Comparison of ENCODE assay signal across 11 cellular contexts in genomic region chr7:2509298-2509906, GRCh38. TPM values are rescaled to one million over a fixed set of nuclear protein-coding genes. Genes with fewer than 3 reads are reported as not detected.
DNase-seq lines count a peak whose midpoint lies in the region; ATAC-seq and TF ChIP-seq lines count a peak whose summit lies in the region.
"Had no signal": no experiment of that assay in that cellular context is flagged by ENCODE, and none has a peak within 500 bp of the region (broad histone marks: within the 10 kb centered on the region; RNA-seq: fewer than 3 reads in every experiment).

No MANE protein-coding gene starts in this region.

- no peak overlapping the region for H2BK5ac ChIP-seq in trophoblast cell (ENCODE audit: low read depth, low read length, poor library complexity)

- no peak overlapping the region for H3K14ac ChIP-seq in trophoblast cell (ENCODE audit: low read length)

- H4K8ac ChIP-seq in trophoblast cell (ENCODE audit: low read depth, low read length), result no peak overlapping the region

- no peaks in the 10 kb centered on the region for H3K9me2 ChIP-seq in Loucy (replicated peaks; ENCODE audit: low read depth, low read length)

- H3K9me3 ChIP-seq in Loucy (ENCODE audit: insufficient read depth, low read depth, low read length) (no peaks in the 10 kb centered on the region), trophoblast cell (ENCODE audit: insufficient read depth, low read depth, low read length) (peaks cover 1% of the 10 kb centered on the region)
- H3K9me3 ChIP-seq: thoracic aorta had no signal

- H3K36me3 Mint-ChIP-seq in T-helper 1 cell treated with Interleukin-12 subunit alpha and Interleukin-12 subunit beta and Interleukin-4 antibody, amounts not matched to agents 30 μg/mL and 1 μg/mL, for 36 hours (ENCODE audit: low read depth), result no peaks in the 10 kb centered on the region
- no peaks in the 10 kb centered on the region for H3K36me3 Mint-ChIP-seq in activated naive CD8-positive, alpha-beta T cell treated with anti-CD3 and anti-CD28 coated beads, Interleukin-2, amount 50 U/mL, for 24 hours (ENCODE audit: low read depth)
- H3K36me3 Mint-ChIP-seq: mesothelial cell of epicardium had no signal

- H3K36me3 ChIP-seq in Loucy (ENCODE audit: insufficient read depth, low read length) (no peaks in the 10 kb centered on the region), trophoblast cell (ENCODE audit: control insufficient read depth in 1 of 2, insufficient read depth in 2 of 2, low read length in 2 of 2) (no peaks in the 10 kb centered on the region)
- H3K36me3 ChIP-seq: thoracic aorta had no signal

- no peaks in the 10 kb centered on the region for H3F3A ChIP-seq in Loucy (ENCODE audit: low read depth)

- ATAC-seq in activated naive CD8-positive, alpha-beta T cell treated with anti-CD3 and anti-CD28 coated beads, Interleukin-2, amount 50 U/mL, for 24 hours, result no peak
- ATAC-seq in HG03196 (IDR thresholded peaks at IDR 0.05; ENCODE audit: unreplicated experiment), result no peak
- ATAC-seq in HG03432 (IDR thresholded peaks at IDR 0.05; ENCODE audit: unreplicated experiment), result no peak
- ATAC-seq: Panc1 had no signal

- no peaks in the 10 kb centered on the region for H3K27me3 Mint-ChIP-seq in T-helper 1 cell treated with Interleukin-12 subunit alpha and Interleukin-12 subunit beta and Interleukin-4 antibody, amounts not matched to agents 30 μg/mL and 1 μg/mL, for 36 hours (ENCODE audit: low read depth)
- H3K27me3 Mint-ChIP-seq in activated naive CD8-positive, alpha-beta T cell treated with anti-CD3 and anti-CD28 coated beads, Interleukin-2, amount 50 U/mL, for 24 hours, result no peaks in the 10 kb centered on the region

- H3K27me3 ChIP-seq in Loucy (ENCODE audit: insufficient read depth, low read length, poor library complexity, severe bottlenecking), result no peaks in the 10 kb centered on the region
- H3K27me3 ChIP-seq in trophoblast cell (ENCODE audit: insufficient read depth, low read length), result no peaks in the 10 kb centered on the region

- H3K4me1 Mint-ChIP-seq in T-helper 1 cell treated with Interleukin-12 subunit alpha and Interleukin-12 subunit beta and Interleukin-4 antibody, amounts not matched to agents 30 μg/mL and 1 μg/mL, for 36 hours (ENCODE audit: low read depth), result peaks cover 31% of the 10 kb centered on the region
- peaks cover 54% of the 10 kb centered on the region for H3K4me1 Mint-ChIP-seq in activated naive CD8-positive, alpha-beta T cell treated with anti-CD3 and anti-CD28 coated beads, Interleukin-2, amount 50 U/mL, for 24 hours

- no peak overlapping the region for H2AFZ ChIP-seq in Loucy (ENCODE audit: low read length)
- H2AFZ ChIP-seq in trophoblast cell (ENCODE audit: insufficient read depth, low read length, poor library complexity), result no peak overlapping the region

- peak overlapping the region; percentile 79 for H3K27ac Mint-ChIP-seq in T-helper 1 cell treated with Interleukin-12 subunit alpha and Interleukin-12 subunit beta and Interleukin-4 antibody, amounts not matched to agents 30 μg/mL and 1 μg/mL, for 36 hours
- peak overlapping the region; percentile 62 for H3K27ac Mint-ChIP-seq in activated naive CD8-positive, alpha-beta T cell treated with anti-CD3 and anti-CD28 coated beads, Interleukin-2, amount 50 U/mL, for 24 hours
- H3K27ac Mint-ChIP-seq: mesothelial cell of epicardium had no signal

- no peaks in the 10 kb centered on the region for H4K20me1 ChIP-seq in Loucy (ENCODE audit: insufficient read depth, low read length, poor library complexity, severe bottlenecking)

- H2BK12ac ChIP-seq in trophoblast cell (ENCODE audit: low read length), result no peak overlapping the region

- H3K9ac ChIP-seq in Loucy (ENCODE audit: low read depth, low read length, poor library complexity, severe bottlenecking), result no peak overlapping the region
- H3K9ac ChIP-seq in trophoblast cell (ENCODE audit: low read length), result no peak overlapping the region

- H3K18ac ChIP-seq in trophoblast cell (ENCODE audit: low read length), result no peak overlapping the region

- H4K12ac ChIP-seq in trophoblast cell (ENCODE audit: low read depth, low read length), result no peak overlapping the region

- H3K27ac ChIP-seq in trophoblast cell (ENCODE audit: low read depth, low read length), result no peak overlapping the region
- H3K27ac ChIP-seq: thoracic aorta had no signal

- no peaks in the 10 kb centered on the region for H3K79me1 ChIP-seq in trophoblast cell (ENCODE audit: low read length)

- TF ChIP-seq CTCF in Loucy (conservative IDR thresholded peaks at IDR 0.05; ENCODE audit: low read length), result no peak

- H3K4me2 ChIP-seq in Loucy (ENCODE audit: low read depth, low read length, poor library complexity, severe bottlenecking), result peak overlapping the region; percentile 95
- H3K4me2 ChIP-seq in trophoblast cell (ENCODE audit: low read length), result no peak overlapping the region

- no peak overlapping the region for H2AK5ac ChIP-seq in trophoblast cell (ENCODE audit: low read length)

- no peak overlapping the region for H3K4ac ChIP-seq in trophoblast cell (ENCODE audit: low read depth, low read length)

- DNase-seq in T-helper 1 cell, result no peak
- DNase-seq in activated naive CD8-positive, alpha-beta T cell treated with anti-CD3 and anti-CD28 coated beads, Interleukin-2, amount 50 U/mL, for 24 hours, result no peak
- DNase-seq in trophoblast cell, result no peak
- no peak for DNase-seq in central memory CD4-positive, alpha-beta T cell

- H4K91ac ChIP-seq in trophoblast cell (ENCODE audit: low read depth, low read length), result peak overlapping the region; percentile 28

- H3K79me2 ChIP-seq in Loucy (ENCODE audit: insufficient read depth, low read length) (no peaks in the 10 kb centered on the region), trophoblast cell (ENCODE audit: control insufficient read depth, insufficient read depth, low read length, poor library complexity) (no peaks in the 10 kb centered on the region)

- peak overlapping the region; percentile 68 for H3K4me3 Mint-ChIP-seq in T-helper 1 cell treated with Interleukin-12 subunit alpha and Interleukin-12 subunit beta and Interleukin-4 antibody, amounts not matched to agents 30 μg/mL and 1 μg/mL, for 36 hours
- peak overlapping the region; percentile 66 for H3K4me3 Mint-ChIP-seq in activated naive CD8-positive, alpha-beta T cell treated with anti-CD3 and anti-CD28 coated beads, Interleukin-2, amount 50 U/mL, for 24 hours
- H3K4me3 Mint-ChIP-seq: mesothelial cell of epicardium had no signal

- H3K23ac ChIP-seq in trophoblast cell (ENCODE audit: low read length), result no peak overlapping the region

- WGBS in trophoblast cell (ENCODE audit: extremely low coverage, insufficient coverage, insufficient read length), result no CpG with 5 or more reads among the region's 23 CpGs

- no peak overlapping the region for H2BK120ac ChIP-seq in trophoblast cell (ENCODE audit: insufficient read depth, low read length, poor library complexity)

- peak overlapping the region; percentile 70 for H3K4me3 ChIP-seq in Loucy (ENCODE audit: low read length, poor library complexity, severe bottlenecking)
- no peak overlapping the region for H3K4me3 ChIP-seq in trophoblast cell (ENCODE audit: low read depth, low read length)

- no peaks in the 10 kb centered on the region for H3K9me3 Mint-ChIP-seq in T-helper 1 cell treated with Interleukin-12 subunit alpha and Interleukin-12 subunit beta and Interleukin-4 antibody, amounts not matched to agents 30 μg/mL and 1 μg/mL, for 36 hours
- no peaks in the 10 kb centered on the region for H3K9me3 Mint-ChIP-seq in activated naive CD8-positive, alpha-beta T cell treated with anti-CD3 and anti-CD28 coated beads, Interleukin-2, amount 50 U/mL, for 24 hours
- H3K9me3 Mint-ChIP-seq: mesothelial cell of epicardium had no signal

- H3K4me1 ChIP-seq in Loucy (ENCODE audit: insufficient read depth, low read length, poor library complexity, severe bottlenecking) (peaks cover 27% of the 10 kb centered on the region), trophoblast cell (ENCODE audit: control insufficient read depth in 1 of 2, insufficient read depth in 2 of 2, low read length in 2 of 2) (peaks cover 2 to 9% of the 10 kb centered on the region in 2 experiments)

RNA-seq across cellular contexts. Expression of gene LFNG, which starts 10.2 kb away (rescaled TPM):
- 4.9 and 5.3 TPM in 2 replicates for polyA plus RNA-seq in trophoblast cell (2013)

RNA-seq across cellular contexts. Expression of gene GRIFIN, which starts 33.2 kb away (rescaled TPM):
- not detected in 2 replicates for polyA plus RNA-seq in trophoblast cell (2013)

RNA-seq across cellular contexts. Expression of gene BRAT1, which starts 45.9 kb away (rescaled TPM):
- 15.5 and 16.6 TPM in 2 replicates for polyA plus RNA-seq in trophoblast cell (2013)

RNA-seq across cellular contexts. Expression of gene IQCE, which starts 49.4 kb away (rescaled TPM):
- polyA plus RNA-seq in trophoblast cell (2013), result 6.3 and 6.5 TPM in 2 replicates
